In genomic region chr1:225510740-225511139, GRCh38 we compare ENCODE assay signal across 1 cellular context.
TF ChIP-seq lines count a peak whose summit lies in the region.

No MANE protein-coding gene starts in this region.

TF ChIP-seq in H1, 55 proteins besides CTCF, POLR2A, EP300 and RAD21:
- 0 out of 2 replicates have a peak, but pooled peaks have one; percentile 46 for TF ChIP-seq KDM1A (IDR thresholded peaks at IDR 0.05; ENCODE audit: borderline replicate concordance, low read length)
